ENCODE assay signal across 9 cellular contexts in the genomic region with DNA sequence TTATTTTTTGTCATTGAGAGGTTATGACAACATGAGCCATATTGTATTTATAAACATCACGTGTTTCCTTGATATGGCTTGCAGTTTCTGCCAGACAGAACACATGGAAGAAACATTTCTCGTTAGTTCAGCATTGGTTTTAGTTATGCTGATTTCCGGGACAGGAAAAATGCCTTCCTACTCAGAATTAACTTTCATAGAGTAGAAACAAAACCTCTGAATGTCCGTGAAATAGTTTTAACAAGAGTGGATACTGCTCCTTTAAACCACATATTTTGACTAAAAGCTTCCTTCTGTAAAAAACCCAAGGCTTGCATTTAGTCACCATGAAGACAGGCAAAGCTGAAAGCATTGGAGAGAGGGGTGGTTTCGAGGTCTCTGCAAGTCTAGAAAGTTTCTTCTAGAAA.
DNase-seq lines count a peak whose midpoint lies in the region; ATAC-seq and TF ChIP-seq lines count a peak whose summit lies in the region.
"Had no signal": no experiment of that assay in that cellular context is flagged by ENCODE, and none has a peak within 500 bp of the region (broad histone marks: within the 10 kb centered on the region; RNA-seq: fewer than 3 reads in every experiment).

No MANE protein-coding gene starts in this region.

- H3K4me1 Mint-ChIP-seq in osteocyte (ENCODE audit: unreplicated experiment), result peaks cover 35% of the 10 kb centered on the region

- H3K9me3 Mint-ChIP-seq in osteocyte (ENCODE audit: unreplicated experiment), result no peaks in the 10 kb centered on the region

- DNase-seq in amniotic epithelial cell (ENCODE audit: low read depth) (peak; percentile 45), osteocyte (ENCODE audit: extremely low spot score, unreplicated experiment) (no peak), kidney tubule cell (ENCODE audit: low spot score) (no peak), nucleus accumbens (lab: John Stamatoyannopoulos, UW) (no peak), OCI-M2 (lab: John Stamatoyannopoulos, UW; ENCODE audit: unreplicated experiment) (no peak)
- DNase-seq: NCI-H1048 had no signal

- ATAC-seq in GM18867 (IDR thresholded peaks at IDR 0.05; ENCODE audit: unreplicated experiment), result peak; percentile 87
- ATAC-seq in HG02678 (IDR thresholded peaks at IDR 0.05; ENCODE audit: unreplicated experiment), result peak; percentile 94
- no peak for ATAC-seq in activated CD4-positive, CD25-positive, alpha-beta regulatory T cell treated with anti-CD3 and anti-CD28 coated beads, Interleukin-2, amount 50 U/mL, for 24 hours

- no peaks in the 10 kb centered on the region for H3K36me3 Mint-ChIP-seq in osteocyte (ENCODE audit: unreplicated experiment)

- H3K27ac Mint-ChIP-seq in osteocyte (ENCODE audit: unreplicated experiment), result peak overlapping the region; percentile 18

- TF ChIP-seq CTCF in osteocyte (IDR thresholded peaks at IDR 0.05), result no peak

- H3K4me3 Mint-ChIP-seq in osteocyte (ENCODE audit: unreplicated experiment), result peak overlapping the region; percentile 38

- peaks cover 7% of the 10 kb centered on the region for H3K27me3 Mint-ChIP-seq in osteocyte (ENCODE audit: unreplicated experiment)

Comparison
In these comparisons a context has a peak if more than half of its experiments do, and no peak if none do; other contexts are left out.
1. ATAC-seq: peak in GM18867 (single experiment) and HG02678 (single experiment); none in activated CD4-positive, CD25-positive, alpha-beta regulatory T cell treated with anti-CD3 and anti-CD28 coated beads, Interleukin-2, amount 50 U/mL, for 24 hours (0 of 2).